Comparison of ENCODE assay signal across 10 cellular contexts in genomic region chr11:15629690-15630321, GRCh38.
DNase-seq lines count a peak whose midpoint lies in the region; ATAC-seq and TF ChIP-seq lines count a peak whose summit lies in the region.
"Had no signal": no experiment of that assay in that cellular context is flagged by ENCODE, and none has a peak within 500 bp of the region (broad histone marks: within the 10 kb centered on the region; RNA-seq: fewer than 3 reads in every experiment).

No MANE protein-coding gene starts in this region.

- no peak overlapping the region for H4K91ac ChIP-seq in IMR-90 (ENCODE audit: insufficient read depth, low read depth, low read length)

- peak; percentile 36; the same call in 1 of the 2 replicates for TF ChIP-seq CTCF in IMR-90 (conservative IDR thresholded peaks at IDR 0.05; ENCODE audit: low read depth, low read length)
- peak; percentile 33 for TF ChIP-seq CTCF in WTC11 (IDR thresholded peaks at IDR 0.05)
- TF ChIP-seq CTCF in right lobe of liver (IDR thresholded peaks at IDR 0.05) = peak; percentile 47 to 52 (median 48)
- no peak for TF ChIP-seq CTCF in GM13976 (IDR thresholded peaks at IDR 0.05; ENCODE audit: borderline replicate concordance, control extremely low read depth, extremely low read depth, insufficient read depth, missing control alignments)

- H3K27ac Mint-ChIP-seq in WTC11 = no peak overlapping the region

- in situ Hi-C loops in IMR-90 (cut with MboI; ENCODE audit: low sequenced_read_pairs) = no loop called here
- in situ Hi-C loops in GM13976 (cut with MboI; ENCODE audit: low sequenced_read_pairs, unreplicated experiment) = no loop called here

- H3K9me1 ChIP-seq in IMR-90 (ENCODE audit: insufficient read depth, low read length) = no peaks in the 10 kb centered on the region

- no peak overlapping the region for H3K18ac ChIP-seq in IMR-90 (ENCODE audit: low read depth, low read length)

- H3K4me3 Mint-ChIP-seq in WTC11 = no peak overlapping the region

- no peak overlapping the region for H3K56ac ChIP-seq in IMR-90 (ENCODE audit: extremely low read depth, insufficient read depth, low read length)

- CTCF ChIA-PET in IMR-90 (lab: Yijun Ruan, JAX) (interaction anchor here (0.8 to 1.3 kb wide), 5 partner anchors 12 to 185 kb away, joined by 3 to 4 read pairs (median 3); no protein-coding TSS in a partner anchor), WTC11 (lab: Charles Lee) (interaction anchor here (0.6 to 2.6 kb wide), 31 partner anchors 9 to 984 kb away, joined by 3 to 18 read pairs (median 5); no protein-coding TSS in a partner anchor)

- peaks cover 7% of the 10 kb centered on the region for H3K4me1 ChIP-seq in IMR-90 (ENCODE audit: control insufficient read depth, insufficient read depth, low read length)
- H3K4me1 ChIP-seq in right lobe of liver = peaks cover 0 to 2% (median 0%) of the 10 kb centered on the region in 4 donors

- peak; percentile 28; the same call in 1 of the 2 replicates for ATAC-seq in IMR-90 (ENCODE audit: low read depth)
- ATAC-seq in WTC11 = peak; percentile 98
- ATAC-seq in right lobe of liver = peak; percentile 86 to 92 (median 88)
- no peak for ATAC-seq in GM21576 (IDR thresholded peaks at IDR 0.05; ENCODE audit: unreplicated experiment)

- WGBS in IMR-90 (ENCODE audit: extremely low coverage in 2 of 2, insufficient read length in 1 of 2), 2 experiments = no CpG with 5 or more reads among the region's 6 CpGs
- 44% methylated on average over 5 of the region's 6 CpGs for WGBS in right lobe of liver (ENCODE audit: insufficient coverage, low coverage, low lambda C conversion rate, missing lambda C conversion rate)

- POLR2A ChIA-PET in IMR-90 (lab: Charles Lee; ENCODE audit: unreplicated experiment) (no interaction called here), WTC11 (lab: Charles Lee) (no interaction called here)

- H3K4me1 Mint-ChIP-seq in WTC11 = peaks cover 13% of the 10 kb centered on the region

- H3K27me3 ChIP-seq in IMR-90 (ENCODE audit: control insufficient read depth, insufficient read depth, low read length) = no peaks in the 10 kb centered on the region; the same call in 1 of the 2 replicates
- H3K27me3 ChIP-seq in right lobe of liver = no peaks in the 10 kb centered on the region

- H3K27me3 Mint-ChIP-seq in WTC11 (ENCODE audit: low read depth) = peaks cover 3% of the 10 kb centered on the region; the same call in 1 of the 2 replicates

- no peak overlapping the region for H2BK20ac ChIP-seq in IMR-90 (ENCODE audit: low read depth, low read length)

- no peak overlapping the region for H2BK15ac ChIP-seq in IMR-90 (ENCODE audit: low read depth, low read length)

- no peak overlapping the region for H3K4ac ChIP-seq in IMR-90 (ENCODE audit: low read depth, low read length)

- H3K27ac ChIP-seq in IMR-90 (ENCODE audit: insufficient read depth, low read length) = no peak overlapping the region
- no peak overlapping the region for H3K27ac ChIP-seq in right lobe of liver

- H4K5ac ChIP-seq in IMR-90 (ENCODE audit: low read depth, low read length) = no peak overlapping the region

- no peak overlapping the region for H2BK5ac ChIP-seq in IMR-90 (ENCODE audit: low read depth, low read length, poor library complexity, severe bottlenecking)

- DNase-seq in ELF-1 (ENCODE audit: low read depth, low spot score) (peak; percentile 22), IMR-90 (no peak), WTC11 (ENCODE audit: low spot score) (peak; percentile 74), right lobe of liver (peak in 2 of 3 donors; percentile 64 to 65), GM13976 (ENCODE audit: low spot score) (no peak), hippocampal formation (lab: John Stamatoyannopoulos, UW) (no peak), NCI-H524 treated with DMSO at 0.1 percent for 48 hours (lab: John Stamatoyannopoulos, UW) (no peak)
- DNase-seq: activated effector memory CD4-positive, alpha-beta T cell treated with Interleukin-2 at 50 U/mL for 16 hours; NCI-H1092 treated with DMSO at 0.1 percent for 48 hours had no signal

- H2BK120ac ChIP-seq in IMR-90 (ENCODE audit: low read depth, low read length) = no peak overlapping the region

- 0 out of 2 replicates have a peak, but pooled peaks have one; percentile 6 for TF ChIP-seq RAD21 in IMR-90 (IDR thresholded peaks at IDR 0.05; ENCODE audit: low read length)

- no peak overlapping the region for H3K9ac ChIP-seq in IMR-90 (ENCODE audit: low read depth, low read length)

- no peaks in the 10 kb centered on the region for H3K9me3 ChIP-seq in IMR-90 (ENCODE audit: control insufficient read depth, insufficient read depth, low read length)
- no peaks in the 10 kb centered on the region for H3K9me3 ChIP-seq in right lobe of liver

- H4K20me1 ChIP-seq in IMR-90 (ENCODE audit: insufficient read depth, low read length) = no peaks in the 10 kb centered on the region

- BruUV-seq in IMR-90 (replicated peaks; lab: Mats Ljungman, UMichigan) = no TSS peak

- dilution Hi-C loops in IMR-90 (cut with HindIII; ENCODE audit: low sequenced_read_pairs, unreplicated experiment) = no loop called here

- H3K36me3 ChIP-seq in IMR-90 (ENCODE audit: control insufficient read depth, insufficient read depth, low read length) (no peaks in the 10 kb centered on the region), right lobe of liver (no peaks in the 10 kb centered on the region)

- no peak overlapping the region for H3K4me2 ChIP-seq in IMR-90 (ENCODE audit: low read depth, low read length)

- no peaks in the 10 kb centered on the region for H3K9me3 Mint-ChIP-seq in WTC11

- H2AK5ac ChIP-seq in IMR-90 (ENCODE audit: low read depth, low read length) = no peak overlapping the region

- H3K36me3 Mint-ChIP-seq in WTC11 = no peaks in the 10 kb centered on the region

- no peak overlapping the region for H3K4me3 ChIP-seq in IMR-90 (ENCODE audit: insufficient read depth, low read depth, low read length)
- no peak overlapping the region for H3K4me3 ChIP-seq in right lobe of liver

- no peak overlapping the region for H3K23ac ChIP-seq in IMR-90 (ENCODE audit: low read depth, low read length)

- H4K8ac ChIP-seq in IMR-90 (ENCODE audit: low read depth in 2 of 2, low read length in 2 of 2) = no peak overlapping the region

- H2AK9ac ChIP-seq in IMR-90 (replicated peaks; ENCODE audit: low read depth, low read length, poor library complexity) = no peak overlapping the region

- H3K14ac ChIP-seq in IMR-90 (replicated peaks; ENCODE audit: low read depth, low read length) = no peak overlapping the region

- no peak overlapping the region for H2AFZ ChIP-seq in IMR-90 (replicated peaks; ENCODE audit: low read length, poor library complexity)

- no peaks in the 10 kb centered on the region for H3K79me1 ChIP-seq in IMR-90 (ENCODE audit: low read depth in 1 of 2, low read length in 2 of 2)

- intact Hi-C loops in IMR-90 (cut with micrococcal nuclease) (loop anchor here (10.0 kb wide), 2 partner anchors 205 to 305 kb away; no protein-coding TSS in a partner anchor), right lobe of liver (cut with DNase I) (no loop called here)

- TF ChIP-seq POLR2A in IMR-90 (IDR thresholded peaks at IDR 0.05; ENCODE audit: low read depth, low read length) (no peak), right lobe of liver (IDR thresholded peaks at IDR 0.05) (no peak)

TF ChIP-seq in IMR-90, 13 proteins besides CTCF, POLR2A, EP300 and RAD21:
- TF ChIP-seq CHD1 (IDR thresholded peaks at IDR 0.05; ENCODE audit: low read depth, low read length) = no peak
- TF ChIP-seq NFE2L2 (IDR thresholded peaks at IDR 0.05; ENCODE audit: low read depth, low read length) = no peak
- no peak for TF ChIP-seq MAZ (IDR thresholded peaks at IDR 0.05; ENCODE audit: borderline replicate concordance, low read depth, low read length)
- TF ChIP-seq SMC3 (IDR thresholded peaks at IDR 0.05; ENCODE audit: low read depth, low read length) = peak; percentile 8; the same call in 1 of the 2 replicates

TF ChIP-seq in WTC11, 78 proteins besides CTCF, POLR2A, EP300 and RAD21:
- TF ChIP-seq JUN (CRISPR knock-in tag; IDR thresholded peaks at IDR 0.05) (no peak), JAZF1 (CRISPR knock-in tag; IDR thresholded peaks at IDR 0.05) (no peak), ZNF219 (CRISPR knock-in tag; IDR thresholded peaks at IDR 0.05; ENCODE audit: borderline replicate concordance) (no peak)
- TF ChIP-seq, protein P1, sequence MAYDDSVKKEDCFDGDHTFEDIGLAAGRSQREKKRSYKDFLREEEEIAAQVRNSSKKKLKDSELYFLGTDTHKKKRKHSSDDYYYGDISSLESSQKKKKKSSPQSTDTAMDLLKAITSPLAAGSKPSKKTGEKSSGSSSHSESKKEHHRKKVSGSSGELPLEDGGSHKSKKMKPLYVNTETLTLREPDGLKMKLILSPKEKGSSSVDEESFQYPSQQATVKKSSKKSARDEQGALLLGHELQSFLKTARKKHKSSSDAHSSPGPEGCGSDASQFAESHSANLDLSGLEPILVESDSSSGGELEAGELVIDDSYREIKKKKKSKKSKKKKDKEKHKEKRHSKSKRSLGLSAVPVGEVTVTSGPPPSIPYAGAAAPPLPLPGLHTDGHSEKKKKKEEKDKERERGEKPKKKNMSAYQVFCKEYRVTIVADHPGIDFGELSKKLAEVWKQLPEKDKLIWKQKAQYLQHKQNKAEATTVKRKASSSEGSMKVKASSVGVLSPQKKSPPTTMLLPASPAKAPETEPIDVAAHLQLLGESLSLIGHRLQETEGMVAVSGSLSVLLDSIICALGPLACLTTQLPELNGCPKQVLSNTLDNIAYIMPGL (CRISPR knock-in tag; IDR thresholded peaks at IDR 0.05) = no peak
- TF ChIP-seq, protein P2, sequence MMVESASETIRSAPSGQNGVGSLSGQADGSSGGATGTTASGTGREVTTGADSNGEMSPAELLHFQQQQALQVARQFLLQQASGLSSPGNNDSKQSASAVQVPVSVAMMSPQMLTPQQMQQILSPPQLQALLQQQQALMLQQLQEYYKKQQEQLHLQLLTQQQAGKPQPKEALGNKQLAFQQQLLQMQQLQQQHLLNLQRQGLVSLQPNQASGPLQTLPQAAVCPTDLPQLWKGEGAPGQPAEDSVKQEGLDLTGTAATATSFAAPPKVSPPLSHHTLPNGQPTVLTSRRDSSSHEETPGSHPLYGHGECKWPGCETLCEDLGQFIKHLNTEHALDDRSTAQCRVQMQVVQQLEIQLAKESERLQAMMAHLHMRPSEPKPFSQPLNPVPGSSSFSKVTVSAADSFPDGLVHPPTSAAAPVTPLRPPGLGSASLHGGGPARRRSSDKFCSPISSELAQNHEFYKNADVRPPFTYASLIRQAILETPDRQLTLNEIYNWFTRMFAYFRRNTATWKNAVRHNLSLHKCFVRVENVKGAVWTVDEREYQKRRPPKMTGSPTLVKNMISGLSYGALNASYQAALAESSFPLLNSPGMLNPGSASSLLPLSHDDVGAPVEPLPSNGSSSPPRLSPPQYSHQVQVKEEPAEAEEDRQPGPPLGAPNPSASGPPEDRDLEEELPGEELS (CRISPR knock-in tag; IDR thresholded peaks at IDR 0.05) = no peak

Comparison
In these comparisons a context has a peak if more than half of its experiments do, and no peak if none do; other contexts are left out.
1. DNase-seq: peak in ELF-1 (single experiment), WTC11 (single experiment) and right lobe of liver (2 of 3); none in IMR-90 (single experiment), GM13976 (single experiment), hippocampal formation (0 of 2) and NCI-H524 treated with DMSO at 0.1 percent for 48 hours (single experiment).